Comparison of ENCODE assay signal across 7 cellular contexts in genomic region chr2:56185582-56186046, GRCh38. TPM values are rescaled to one million over a fixed set of nuclear protein-coding genes. Genes with fewer than 3 reads are reported as not detected.
DNase-seq lines count a peak whose midpoint lies in the region; ATAC-seq and TF ChIP-seq lines count a peak whose summit lies in the region.

No MANE protein-coding gene starts in this region.

- H3K14ac ChIP-seq in neuronal stem cell (ENCODE audit: low read length) = no peak overlapping the region

- H3K4me1 ChIP-seq in neuronal stem cell (ENCODE audit: control insufficient read depth in 2 of 2, insufficient read depth in 1 of 2, low read depth in 1 of 2, low read length in 2 of 2) = peaks cover 0 to 10% of the 10 kb centered on the region in 2 donors

- H3K36me3 ChIP-seq in H7 (replicated peaks; ENCODE audit: control insufficient read depth, insufficient read depth, low read length) (no peaks in the 10 kb centered on the region), neuronal stem cell (replicated peaks in 1 of 2; ENCODE audit: control insufficient read depth in 2 of 2, insufficient read depth in 2 of 2, low read length in 2 of 2) (no peaks in the 10 kb centered on the region)

- TF ChIP-seq CTCF in fibroblast of the aortic adventitia (IDR thresholded peaks at IDR 0.05; ENCODE audit: insufficient read depth, low read length) = peak; percentile 54

- H3K27me3 ChIP-seq in H7 (ENCODE audit: control insufficient read depth, insufficient read depth, low read length) (peaks cover 91% of the 10 kb centered on the region), neuronal stem cell (ENCODE audit: control insufficient read depth in 3 of 3, insufficient read depth in 3 of 3, low read depth in 1 of 3, low read length in 3 of 3) (peaks cover 0 to 70% (median 10%) of the 10 kb centered on the region in 3 experiments)

- H3K9me3 ChIP-seq in neuronal stem cell (replicated peaks in 1 of 2; ENCODE audit: control insufficient read depth in 2 of 2, insufficient read depth in 1 of 2, low read depth in 1 of 2, low read length in 2 of 2) = no peaks in the 10 kb centered on the region

- no peaks in the 10 kb centered on the region for H3K36me3 Mint-ChIP-seq in natural killer cell treated with Interleukin-12 subunit alpha and Interleukin-12 subunit beta and Interleukin-15 and Interleukin-18, amount 100 ng/mL, for 72 hours
- H3K36me3 Mint-ChIP-seq in activated naive CD4-positive, alpha-beta T cell treated with anti-CD3 and anti-CD28 coated beads, Interleukin-2, amount 50 U/mL, for 72 hours = peaks cover 0 to 6% of the 10 kb centered on the region in 2 donors

- peaks cover 0 to 4% of the 10 kb centered on the region in 2 donors for H3K4me1 Mint-ChIP-seq in natural killer cell treated with Interleukin-12 subunit alpha and Interleukin-12 subunit beta and Interleukin-15 and Interleukin-18, amount 100 ng/mL, for 72 hours (ENCODE audit: low read depth in 2 of 2)

- H4K91ac ChIP-seq in neuronal stem cell (ENCODE audit: low read depth, low read length, poor library complexity) = no peak overlapping the region

- no peak overlapping the region for H3K27ac Mint-ChIP-seq in natural killer cell treated with Interleukin-12 subunit alpha and Interleukin-12 subunit beta and Interleukin-15 and Interleukin-18, amount 100 ng/mL, for 72 hours
- no peak overlapping the region for H3K27ac Mint-ChIP-seq in activated naive CD4-positive, alpha-beta T cell treated with anti-CD3 and anti-CD28 coated beads, Interleukin-2, amount 50 U/mL, for 72 hours

- no peak overlapping the region for H2BK12ac ChIP-seq in neuronal stem cell (ENCODE audit: low read length)

- no peak overlapping the region for H3K27ac ChIP-seq in neuronal stem cell (replicated peaks; ENCODE audit: low read length)

- no peak overlapping the region for H3K4ac ChIP-seq in neuronal stem cell (ENCODE audit: low read length)

- H2AFZ ChIP-seq in neuronal stem cell (ENCODE audit: low read length) = no peak overlapping the region

- no peak overlapping the region for H2BK15ac ChIP-seq in neuronal stem cell (ENCODE audit: low read length)

- H4K8ac ChIP-seq in neuronal stem cell (ENCODE audit: low read depth, low read length) = no peak overlapping the region

- no peak overlapping the region for H2BK120ac ChIP-seq in neuronal stem cell (ENCODE audit: low read depth, low read length)

- DNase-seq in H7 = peak; percentile 65
- DNase-seq in OCI-M1 (lab: John Stamatoyannopoulos, UW) = peak; percentile 7
- DNase-seq in fibroblast of the aortic adventitia (ENCODE audit: low read depth) = peak; percentile 64
- peak; percentile 40 for DNase-seq in neuronal stem cell (ENCODE audit: low spot score)
- DNase-seq in natural killer cell treated with Interleukin-12 subunit alpha and Interleukin-12 subunit beta and Interleukin-15 and Interleukin-18, amount 100 ng/mL, for 72 hours (ENCODE audit: low spot score) = no peak
- DNase-seq in activated naive CD4-positive, alpha-beta T cell treated with anti-CD3 and anti-CD28 coated beads, Interleukin-2, amount 50 U/mL, for 72 hours (ENCODE audit: low spot score in 2 of 2) = no peak

- peak overlapping the region; percentile 99 for H3K4me2 ChIP-seq in neuronal stem cell (ENCODE audit: insufficient read depth, low read length, poor library complexity, severe bottlenecking)

- H3K9ac ChIP-seq in neuronal stem cell (ENCODE audit: low read depth, low read length, poor library complexity) = no peak overlapping the region

- H2AK5ac ChIP-seq in neuronal stem cell (ENCODE audit: low read depth, low read length) = no peak overlapping the region

- no peak for ATAC-seq in HG02763 (IDR thresholded peaks at IDR 0.05; ENCODE audit: unreplicated experiment)
- no peak for ATAC-seq in natural killer cell treated with Interleukin-12 subunit alpha and Interleukin-12 subunit beta and Interleukin-15 and Interleukin-18, amount 100 ng/mL, for 72 hours
- no peak for ATAC-seq in activated naive CD4-positive, alpha-beta T cell treated with anti-CD3 and anti-CD28 coated beads, Interleukin-2, amount 50 U/mL, for 72 hours

- no peak overlapping the region for H2BK5ac ChIP-seq in neuronal stem cell (ENCODE audit: low read length)

- H3K79me1 ChIP-seq in neuronal stem cell (ENCODE audit: low read depth, low read length) = no peaks in the 10 kb centered on the region

- H3K4me3 Mint-ChIP-seq in natural killer cell treated with Interleukin-12 subunit alpha and Interleukin-12 subunit beta and Interleukin-15 and Interleukin-18, amount 100 ng/mL, for 72 hours = no peak overlapping the region

- peaks cover 42 to 47% of the 10 kb centered on the region in 2 donors for H3K27me3 Mint-ChIP-seq in natural killer cell treated with Interleukin-12 subunit alpha and Interleukin-12 subunit beta and Interleukin-15 and Interleukin-18, amount 100 ng/mL, for 72 hours

- H3K23ac ChIP-seq in neuronal stem cell (ENCODE audit: low read depth, low read length, poor library complexity) = no peak overlapping the region

- WGBS in neuronal stem cell (ENCODE audit: extremely low coverage in 2 of 2, insufficient read length in 2 of 2, insufficient replicate concordance in 1 of 2), 2 donors = no CpG with 5 or more reads among the region's 11 CpGs

- H3K18ac ChIP-seq in neuronal stem cell (ENCODE audit: low read length) = no peak overlapping the region

- H3K9me3 Mint-ChIP-seq in natural killer cell treated with Interleukin-12 subunit alpha and Interleukin-12 subunit beta and Interleukin-15 and Interleukin-18, amount 100 ng/mL, for 72 hours = no peaks in the 10 kb centered on the region
- H3K9me3 Mint-ChIP-seq in activated naive CD4-positive, alpha-beta T cell treated with anti-CD3 and anti-CD28 coated beads, Interleukin-2, amount 50 U/mL, for 72 hours = no peaks in the 10 kb centered on the region

- H3K4me3 ChIP-seq in H7 (ENCODE audit: insufficient read depth, low read depth, low read length) (peak overlapping the region; percentile 53), fibroblast of the aortic adventitia (ENCODE audit: low read depth, low read length) (peak overlapping the region; percentile 72), neuronal stem cell (ENCODE audit: low read length in 2 of 2) (peak overlapping the region in 1 of 2 donors; percentile 83)

RNA-seq across cellular contexts. Expression of gene CCDC85A, which starts 1.8 kb away (rescaled TPM):
- 0.04 and 0.14 TPM in 2 replicates for total RNA-seq in H7 (2014; rRNA removed; shearing (Covaris generic))
- 0.45 and 1.8 TPM in 2 replicates for total RNA-seq in fibroblast of the aortic adventitia (ENCODE audit: low replicate concordance)
- 0.84 TPM for polyA plus RNA-seq in neuronal stem cell (2013, experiment 1 of 2)
- 0.76 TPM for polyA plus RNA-seq in neuronal stem cell (2013, experiment 2 of 2)
- total RNA-seq in natural killer cell treated with Interleukin-12 subunit alpha and Interleukin-12 subunit beta and Interleukin-15 and Interleukin-18, amount 100 ng/mL, for 72 hours = not detected
- not detected for total RNA-seq in activated naive CD4-positive, alpha-beta T cell treated with anti-CD3 and anti-CD28 coated beads, Interleukin-2, amount 50 U/mL, for 72 hours

Comparison
In these comparisons a context has a peak if more than half of its experiments do, and no peak if none do; other contexts are left out.
1. DNase-seq: peak in H7 (single experiment), OCI-M1 (single experiment), fibroblast of the aortic adventitia (single experiment) and neuronal stem cell (single experiment); none in natural killer cell treated with Interleukin-12 subunit alpha and Interleukin-12 subunit beta and Interleukin-15 and Interleukin-18, amount 100 ng/mL, for 72 hours (single experiment) and activated naive CD4-positive, alpha-beta T cell treated with anti-CD3 and anti-CD28 coated beads, Interleukin-2, amount 50 U/mL, for 72 hours (0 of 2).